In the genomic region with DNA sequence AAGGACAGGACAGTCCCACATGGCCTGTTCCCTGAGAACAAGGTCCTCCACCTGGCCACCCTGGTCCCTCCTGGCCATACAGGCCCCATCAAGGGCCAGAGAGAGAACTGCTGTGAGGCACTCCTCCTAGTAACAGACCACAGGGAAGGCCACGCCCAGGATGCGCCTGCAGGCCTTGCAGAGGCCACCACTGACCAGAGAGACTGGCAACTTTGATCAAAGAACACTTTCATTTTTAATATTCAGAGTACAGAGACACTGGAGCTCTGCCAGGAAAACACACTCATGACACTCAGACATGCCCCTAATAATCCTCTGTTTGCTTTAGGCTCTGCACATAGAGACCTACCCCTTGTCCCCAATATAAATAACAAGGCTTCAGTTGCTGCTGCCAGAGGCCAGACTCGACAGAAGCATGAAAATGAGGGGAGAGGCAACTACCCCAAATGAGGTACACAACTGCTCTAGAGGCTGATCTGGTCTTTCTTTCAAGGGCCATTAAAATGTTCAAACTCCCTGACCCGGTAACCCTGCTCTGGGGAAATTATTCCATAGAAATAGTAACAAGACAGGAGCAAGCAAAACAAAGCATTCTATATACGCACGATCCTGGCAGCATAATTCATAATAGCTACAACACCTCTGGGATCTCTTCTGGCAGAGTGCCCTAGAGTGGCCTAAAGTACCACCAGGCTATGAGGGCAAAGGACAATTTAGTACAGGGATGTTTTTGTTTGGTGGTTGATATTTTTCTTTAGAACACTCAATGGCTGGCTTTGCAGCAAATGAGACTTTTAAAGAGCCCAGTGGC, we compare ENCODE assay signal across 8 cellular contexts. TPM values are rescaled to one million over a fixed set of nuclear protein-coding genes. Genes with fewer than 3 reads are reported as not detected.
DNase-seq lines count a peak whose midpoint lies in the region; ATAC-seq, FAIRE-seq and TF ChIP-seq lines count a peak whose summit lies in the region.

No MANE protein-coding gene starts in this region.

- H3K27me3 Mint-ChIP-seq in CD4-positive, CD25-positive, alpha-beta regulatory T cell = no peaks in the 10 kb centered on the region

- TF ChIP-seq CTCF in K562 (IDR thresholded peaks at IDR 0.05 in 2 of 3, conservative IDR thresholded peaks at IDR 0.05 in 1 of 3; ENCODE audit: insufficient read depth in 2 of 3, low read depth in 1 of 3, low read length in 3 of 3) (no peak), left lung (IDR thresholded peaks at IDR 0.05) (no peak), thyroid gland (IDR thresholded peaks at IDR 0.05) (no peak)

- H3K36me3 Mint-ChIP-seq in CD4-positive, CD25-positive, alpha-beta regulatory T cell = peaks cover 16% of the 10 kb centered on the region

- no peak for TF ChIP-seq POLR2A in K562 (conservative IDR thresholded peaks at IDR 0.05)
- TF ChIP-seq POLR2A in thyroid gland (IDR thresholded peaks at IDR 0.05) = no peak

- H3K9me3 ChIP-seq in CD4-positive, CD25-positive, alpha-beta regulatory T cell (ENCODE audit: control insufficient read depth in 2 of 2, low read length in 2 of 2) = no peaks in the 10 kb centered on the region
- H3K9me3 ChIP-seq in K562 (replicated peaks; ENCODE audit: control insufficient read depth, insufficient read depth, low read depth, low read length) = no peaks in the 10 kb centered on the region
- no peaks in the 10 kb centered on the region for H3K9me3 ChIP-seq in left lung
- H3K9me3 ChIP-seq in thyroid gland = no peaks in the 10 kb centered on the region

- H3K9ac ChIP-seq in K562 (ENCODE audit: insufficient read depth in 1 of 2, low read depth in 2 of 2, low read length in 2 of 2) = peak overlapping the region in 1 of 2 experiments; percentile 77; a peak in 1 of 4 replicates

- peaks cover 33% of the 10 kb centered on the region for H4K20me1 ChIP-seq in K562 (replicated peaks; ENCODE audit: control insufficient read depth, insufficient read depth, low read length)

- POLR2A ChIA-PET in K562 (lab: Yijun Ruan, JAX) = interaction anchor here (0.6 to 3.0 kb wide), 4 partner anchors 12 to 56 kb away, joined by 3 to 10 read pairs (median 4); a partner anchor contains a TSS

- H3K9me1 ChIP-seq in K562 (ENCODE audit: control insufficient read depth, insufficient read depth, low read length) = peaks cover 10% of the 10 kb centered on the region

- CTCF ChIA-PET in K562 (lab: Yijun Ruan, JAX; ENCODE audit: low intra/inter-chr PET ratio) = no interaction called here

- peak in 1 of 3 donors; percentile 41 for DNase-seq in CD4-positive, CD25-positive, alpha-beta regulatory T cell
- DNase-seq in NCI-H2029 treated with DMSO at 0.1 percent for 48 hours (lab: John Stamatoyannopoulos, UW) (peak; percentile 64), K562 (ENCODE audit: extremely low read depth in 1 of 4, low spot score in 3 of 4) (no peak), left lung (peak; percentile 82 to 95), thyroid gland (peak; percentile 53 to 60), NCI-H2107 (lab: John Stamatoyannopoulos, UW) (no peak)
- DNase-seq in stimulated activated CD4-positive, alpha-beta T cell treated with anti-CD3 and anti-CD28 coated beads, Interleukin-12 subunit alpha, Interleukin-12 subunit beta, amount 100 ng/mL, for 4 hours = no peak

- H3K9me3 Mint-ChIP-seq in CD4-positive, CD25-positive, alpha-beta regulatory T cell = no peaks in the 10 kb centered on the region

- 79% methylated on average over 6 of the region's 6 CpGs for WGBS in K562 (ENCODE audit: insufficient coverage, low coverage, missing lambda C conversion rate)
- WGBS in thyroid gland, 2 donors = 23 to 32% methylated on average over 6 of the region's 6 CpGs

- peak overlapping the region; percentile 30 for H3K27ac ChIP-seq in CD4-positive, CD25-positive, alpha-beta regulatory T cell (ENCODE audit: insufficient read depth, low read length, poor library complexity, severe bottlenecking)
- H3K27ac ChIP-seq in K562 (ENCODE audit: extremely low read depth, low read depth, low read length) (no peak overlapping the region), left lung (peak overlapping the region; percentile 79 to 92), thyroid gland (peak overlapping the region; percentile 83 to 94 (median 90))

- no peak overlapping the region for H3K4me2 ChIP-seq in K562 (ENCODE audit: insufficient read depth, low read length)

- peaks cover 94% of the 10 kb centered on the region for H3K79me2 ChIP-seq in K562 (ENCODE audit: control insufficient read depth, insufficient read depth, low read length)

- H3K4me1 Mint-ChIP-seq in CD4-positive, CD25-positive, alpha-beta regulatory T cell = peaks cover 33 to 84% (median 55%) of the 10 kb centered on the region in 4 donors

- TF ChIP-seq RAD21 in K562 (CRISPR knock-in tag; conservative IDR thresholded peaks at IDR 0.05 in 1 of 2, IDR thresholded peaks at IDR 0.05 in 1 of 2) = no peak

- intact Hi-C loops in K562 (cut with micrococcal nuclease) = loop anchor here (2.0 to 5.0 kb wide), 2 partner anchors 45 to 67 kb away; a partner anchor contains a TSS
- intact Hi-C loops in left lung (cut with DNase I) = no loop called here
- intact Hi-C loops in thyroid gland (cut with DNase I) = no loop called here

- peaks cover 59% of the 10 kb centered on the region for H3K4me1 ChIP-seq in CD4-positive, CD25-positive, alpha-beta regulatory T cell (ENCODE audit: control insufficient read depth, insufficient read depth, low read length, poor library complexity, severe bottlenecking)
- peaks cover 37 to 40% of the 10 kb centered on the region in 2 experiments for H3K4me1 ChIP-seq in K562 (replicated peaks in 1 of 2; ENCODE audit: control insufficient read depth in 2 of 2, insufficient read depth in 2 of 2, low read length in 2 of 2)
- H3K4me1 ChIP-seq in left lung = peaks cover 78 to 99% of the 10 kb centered on the region in 2 donors
- H3K4me1 ChIP-seq in thyroid gland = peaks cover 94 to 98% of the 10 kb centered on the region in 2 donors

- no peak for ATAC-seq in CD4-positive, CD25-positive, alpha-beta regulatory T cell (ENCODE audit: low read depth in 2 of 2)
- ATAC-seq in K562 (peak; percentile 31), left lung (peak; percentile 15), HG03354 (IDR thresholded peaks at IDR 0.05; ENCODE audit: poor library complexity, severe bottlenecking, unreplicated experiment) (no peak)

- in situ Hi-C loops in K562 (cut with MboI) = no loop called here

- BruUV-seq in K562 (replicated peaks; lab: Mats Ljungman, UMichigan) = no TSS peak

- FAIRE-seq in K562 (lab: Jason Lieb, UNC) = no peak

- H2AFZ ChIP-seq in K562 (ENCODE audit: low read depth, low read length) = no peak overlapping the region

- peaks cover 22% of the 10 kb centered on the region for H3K36me3 ChIP-seq in CD4-positive, CD25-positive, alpha-beta regulatory T cell (ENCODE audit: control insufficient read depth, insufficient read depth, low read length)
- H3K36me3 ChIP-seq in K562 (ENCODE audit: control insufficient read depth, insufficient read depth, low read length) (peaks cover 76% of the 10 kb centered on the region), left lung (peaks cover 0 to 8% of the 10 kb centered on the region in 2 donors), thyroid gland (no peaks in the 10 kb centered on the region)

- peak overlapping the region; percentile 83 to 90 (median 85) for H3K27ac Mint-ChIP-seq in CD4-positive, CD25-positive, alpha-beta regulatory T cell

- H3K4me3 ChIP-seq in CD4-positive, CD25-positive, alpha-beta regulatory T cell (ENCODE audit: low read depth, low read length) = peak overlapping the region; percentile 32
- H3K4me3 ChIP-seq in K562 (no peak overlapping the region), left lung (no peak overlapping the region), thyroid gland (replicated peaks in 1 of 3) (no peak overlapping the region)

- no peaks in the 10 kb centered on the region for H3K27me3 ChIP-seq in CD4-positive, CD25-positive, alpha-beta regulatory T cell (ENCODE audit: control insufficient read depth, insufficient read depth, low read length)
- H3K27me3 ChIP-seq in K562 (ENCODE audit: control insufficient read depth in 2 of 2, insufficient read depth in 2 of 2, low read length in 2 of 2) (no peaks in the 10 kb centered on the region), left lung (no peaks in the 10 kb centered on the region), thyroid gland (no peaks in the 10 kb centered on the region)

- peak overlapping the region; percentile 33 to 71 (median 55) for H3K4me3 Mint-ChIP-seq in CD4-positive, CD25-positive, alpha-beta regulatory T cell

- TF ChIP-seq EP300 in K562 (IDR thresholded peaks at IDR 0.05; ENCODE audit: low read length) = no peak

RNA-seq across cellular contexts. Expression of a gene that starts 44.7 kb away (rescaled TPM):
- total RNA-seq in CD4-positive, CD25-positive, alpha-beta regulatory T cell = 71.8 TPM
- polyA plus RNA-seq in CD4-positive, CD25-positive, alpha-beta regulatory T cell = 100 to 1,000 TPM in 3 of 4 donors, 10 to 100 TPM in 1; 90.4 to 116 (median 106) TPM
- total RNA-seq in K562 (2011; cell fraction: chromatin; rRNA removed; ENCODE audit: low replicate concordance) = 140 and 232 TPM in 2 replicates
- 143 and 148 TPM in 2 replicates for total RNA-seq in K562 (2011; cell fraction: nucleolus; rRNA removed)
- 188 and 262 TPM in 2 replicates for total RNA-seq in K562 (2011; cell fraction: nucleoplasm; rRNA removed)
- total RNA-seq in K562 (2014; rRNA removed) (99.0 and 101 TPM in 2 replicates), K562 (2014; rRNA removed; fragmentation: Illumina TruSeq; extraction: Trizol) (44.4 and 63.0 TPM in 2 replicates), K562 (2015; rRNA removed; fragmentation: Illumina TruSeq; extraction: Trizol) (104 and 115 TPM in 2 replicates), K562 (2021) (75.2 and 86.9 TPM in 2 replicates), left lung (10 to 100 TPM; 34.7 to 43.7 TPM), thyroid gland (10 to 100 TPM; 43.2 to 60.6 (median 51.8) TPM)
- polyA plus RNA-seq in K562 (2011; rRNA removed) (47.8 and 54.0 TPM in 2 replicates), K562 (2014; fragmentation: Illumina TruSeq; extraction: Trizol) (105 and 127 TPM in 2 replicates), K562 (2014; fragmentation: Nextera tagmentation; extraction: Ambion mirVana) (10 to 100 TPM in 1 of 2 experiments, 1 to 10 TPM in 1; 8.9 to 20.9 TPM), K562 (2014; rRNA removed) (100 and 201 TPM in 2 replicates)
- polyA plus RNA-seq in K562 (2011; cell fraction: cytosol; rRNA removed) = 53.0 and 53.5 TPM in 2 replicates
- polyA plus RNA-seq in K562 (2011; cell fraction: nucleus; rRNA removed) = 82.0 and 85.3 TPM in 2 replicates
- polyA plus RNA-seq in K562 (2012) = 77.1 and 114 TPM in 2 replicates
- polyA minus RNA-seq in K562 (2011; rRNA and poly(A)+ RNA removed) = 50.3 and 53.4 TPM in 2 replicates
- 17.4 and 21.1 TPM in 2 replicates for polyA minus RNA-seq in K562 (2011; cell fraction: cytosol; rRNA and poly(A)+ RNA removed)
- 81.3 and 87.3 TPM in 2 replicates for polyA minus RNA-seq in K562 (2011; cell fraction: nucleus; rRNA and poly(A)+ RNA removed)

RNA-seq across cellular contexts. Expression of a gene that starts 47.6 kb away (rescaled TPM):
- 429 TPM for total RNA-seq in CD4-positive, CD25-positive, alpha-beta regulatory T cell
- polyA plus RNA-seq in CD4-positive, CD25-positive, alpha-beta regulatory T cell = 10 to 100 TPM in 2 of 4 donors, 1 to 10 TPM in 2; 4.7 to 13.5 (median 8.6) TPM
- 322 and 1,090 TPM in 2 replicates for total RNA-seq in K562 (2011; cell fraction: chromatin; rRNA removed; ENCODE audit: low replicate concordance)
- 555 and 597 TPM in 2 replicates for total RNA-seq in K562 (2011; cell fraction: nucleolus; rRNA removed)
- 365 and 370 TPM in 2 replicates for total RNA-seq in K562 (2011; cell fraction: nucleoplasm; rRNA removed)
- total RNA-seq in K562 (2014; rRNA removed) = 41.3 and 45.2 TPM in 2 replicates
- 12.3 and 16.0 TPM in 2 replicates for total RNA-seq in K562 (2014; rRNA removed; fragmentation: Illumina TruSeq; extraction: Trizol)
- total RNA-seq in K562 (2015; rRNA removed; fragmentation: Illumina TruSeq; extraction: Trizol) = 23.7 and 23.9 TPM in 2 replicates
- total RNA-seq in K562 (2021) = 89.3 and 114 TPM in 2 replicates
- 29.6 and 50.4 TPM in 2 replicates for polyA plus RNA-seq in K562 (2011; rRNA removed)
- 25.6 and 45.5 TPM in 2 replicates for polyA plus RNA-seq in K562 (2011; cell fraction: cytosol; rRNA removed)
- 557 and 843 TPM in 2 replicates for polyA plus RNA-seq in K562 (2011; cell fraction: nucleus; rRNA removed)
- polyA plus RNA-seq in K562 (2012) = 66.4 and 174 TPM in 2 replicates
- 46.4 and 62.1 TPM in 2 replicates for polyA plus RNA-seq in K562 (2014; fragmentation: Illumina TruSeq; extraction: Trizol)
- under 1 TPM; 0.06 to 0.24 TPM for polyA plus RNA-seq in K562 (2014; fragmentation: Nextera tagmentation; extraction: Ambion mirVana)
- 67.5 and 85.5 TPM in 2 replicates for polyA plus RNA-seq in K562 (2014; rRNA removed)
- 8.6 and 16.8 TPM in 2 replicates for polyA minus RNA-seq in K562 (2011; rRNA and poly(A)+ RNA removed)
- 23.5 and 26.4 TPM in 2 replicates for polyA minus RNA-seq in K562 (2011; cell fraction: cytosol; rRNA and poly(A)+ RNA removed)
- 104 and 118 TPM in 2 replicates for polyA minus RNA-seq in K562 (2011; cell fraction: nucleus; rRNA and poly(A)+ RNA removed)
- 100 to 1,000 TPM in 1 of 2 donors, 10 to 100 TPM in 1; 99.6 to 148 TPM for total RNA-seq in left lung
- total RNA-seq in thyroid gland = 10 to 100 TPM; 19.4 to 38.6 (median 27.5) TPM

RNA-seq across cellular contexts. Expression of a gene that starts 54.3 kb away (rescaled TPM):
- total RNA-seq in CD4-positive, CD25-positive, alpha-beta regulatory T cell = not detected
- not detected for polyA plus RNA-seq in CD4-positive, CD25-positive, alpha-beta regulatory T cell
- total RNA-seq in K562 (2011; cell fraction: chromatin; rRNA removed; ENCODE audit: low replicate concordance) = not detected in 2 replicates
- total RNA-seq in K562 (2011; cell fraction: nucleolus; rRNA removed) = not detected in 2 replicates
- total RNA-seq in K562 (2011; cell fraction: nucleoplasm; rRNA removed) = not detected in 2 replicates
- not detected in 2 replicates for total RNA-seq in K562 (2014; rRNA removed)
- total RNA-seq in K562 (2014; rRNA removed; fragmentation: Illumina TruSeq; extraction: Trizol) = not detected in 2 replicates
- total RNA-seq in K562 (2015; rRNA removed; fragmentation: Illumina TruSeq; extraction: Trizol) = not detected in 2 replicates
- not detected in 2 replicates for total RNA-seq in K562 (2021)
- not detected in 2 replicates for polyA plus RNA-seq in K562 (2011; rRNA removed)
- polyA plus RNA-seq in K562 (2011; cell fraction: cytosol; rRNA removed) = not detected in 2 replicates
- not detected in 2 replicates for polyA plus RNA-seq in K562 (2011; cell fraction: nucleus; rRNA removed)
- polyA plus RNA-seq in K562 (2012) = not detected in 2 replicates
- not detected in 2 replicates for polyA plus RNA-seq in K562 (2014; fragmentation: Illumina TruSeq; extraction: Trizol)
- not detected for polyA plus RNA-seq in K562 (2014; fragmentation: Nextera tagmentation; extraction: Ambion mirVana)
- polyA plus RNA-seq in K562 (2014; rRNA removed) = not detected in 2 replicates
- polyA minus RNA-seq in K562 (2011; rRNA and poly(A)+ RNA removed) = not detected in 2 replicates
- not detected in 2 replicates for polyA minus RNA-seq in K562 (2011; cell fraction: cytosol; rRNA and poly(A)+ RNA removed)
- polyA minus RNA-seq in K562 (2011; cell fraction: nucleus; rRNA and poly(A)+ RNA removed) = not detected in 2 replicates
- total RNA-seq in left lung = 10 to 100 TPM; 12.0 to 22.8 TPM
- total RNA-seq in thyroid gland = 10 to 100 TPM in 1 of 4 donors, 1 to 10 TPM in 3; 1.2 to 10.6 (median 4.4) TPM

Comparison
In these comparisons a context has a peak if more than half of its experiments do, and no peak if none do; other contexts are left out.
1. ATAC-seq: peak in K562 (single experiment) and left lung (single experiment); none in CD4-positive, CD25-positive, alpha-beta regulatory T cell (0 of 2) and HG03354 (single experiment).
2. DNase-seq: peak in NCI-H2029 treated with DMSO at 0.1 percent for 48 hours (single experiment), left lung (2 of 2) and thyroid gland (2 of 2); none in K562 (0 of 4), NCI-H2107 (single experiment) and stimulated activated CD4-positive, alpha-beta T cell treated with anti-CD3 and anti-CD28 coated beads, Interleukin-12 subunit alpha, Interleukin-12 subunit beta, amount 100 ng/mL, for 4 hours (single experiment).